Comparison of ENCODE assay signal across 11 cellular contexts in the genomic region with DNA sequence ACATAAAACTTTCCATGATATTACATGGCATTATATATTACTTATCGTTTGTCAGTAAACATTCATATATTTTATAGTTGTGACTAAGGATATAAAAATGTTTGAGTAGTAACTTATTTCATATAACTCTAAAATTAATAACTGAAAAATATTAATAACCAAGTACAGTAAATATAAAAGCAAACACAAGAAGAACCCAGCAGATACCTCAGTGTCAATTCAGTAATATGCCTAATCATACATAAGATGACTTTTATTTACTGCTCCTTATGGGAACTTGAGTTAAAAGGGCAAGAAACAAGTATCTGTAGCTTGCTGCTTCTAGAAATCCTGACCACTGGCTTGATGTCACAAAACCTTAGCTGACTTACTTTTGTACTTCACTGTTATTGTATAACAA.
"Had no signal": no experiment of that assay in that cellular context is flagged by ENCODE, and none has a peak within 500 bp of the region (broad histone marks: within the 10 kb centered on the region; RNA-seq: fewer than 3 reads in every experiment).

No MANE protein-coding gene starts in this region.

- H3K4me3 ChIP-seq: GM23248, GM23338, HAP-1 had no signal

- H3K9me3 ChIP-seq: HAP-1 had no signal

- DNase-seq: GM23248, GOT3, H7, H9, HCEC 1CT, HFFc6 had no signal

- FAIRE-seq: H1, H54 had no signal

- H3K27ac ChIP-seq: GM23248 had no signal

- H2AFZ ChIP-seq: GM23248, GM23338 had no signal

- H3K9ac ChIP-seq: GM23248 had no signal

- H3K4me2 ChIP-seq: GM23338 had no signal

- H3K36me3 ChIP-seq: HAP-1 had no signal

- ATAC-seq: GM23338, HCT116 had no signal

- H3K4me1 ChIP-seq: HAP-1 had no signal
